In the genomic region with DNA sequence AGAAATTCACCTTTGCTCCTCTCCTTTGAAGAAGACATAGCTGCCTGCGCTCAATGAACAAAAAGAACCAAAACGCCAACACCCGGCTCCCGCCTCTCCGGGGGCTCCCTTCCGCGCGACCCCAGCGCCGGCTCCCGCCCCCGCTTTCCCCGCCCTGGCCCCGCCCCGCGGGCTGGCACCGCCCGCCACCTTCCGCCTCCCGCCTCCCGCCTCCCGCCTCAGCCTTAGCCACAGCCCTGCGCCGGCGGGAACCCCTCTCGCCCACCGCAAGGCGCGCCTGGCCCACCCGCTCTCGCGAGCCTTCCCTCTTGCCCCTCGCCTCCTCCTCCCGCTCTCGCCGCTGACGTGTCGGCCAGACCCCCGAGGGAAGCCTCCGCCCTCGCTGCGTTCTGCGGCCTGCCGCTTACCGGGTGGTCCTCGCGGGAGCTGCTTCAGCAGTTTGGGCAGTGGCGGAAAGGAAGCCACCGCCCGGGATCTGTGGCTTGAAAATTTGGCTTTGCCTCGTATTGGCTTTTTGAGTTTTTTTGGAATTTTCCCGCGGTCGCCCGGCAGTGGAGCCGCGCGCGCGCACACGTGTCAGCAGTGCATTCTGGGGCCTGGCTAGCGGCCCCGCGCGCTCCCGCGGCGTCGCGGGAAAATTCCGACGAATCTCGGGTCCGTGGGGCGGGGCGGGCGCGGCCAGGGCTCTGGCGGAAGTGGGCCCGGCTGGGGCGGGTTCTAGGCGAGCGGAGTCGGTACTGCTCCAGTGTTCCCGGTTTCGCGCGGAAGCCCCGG, we compare ENCODE assay signal across 8 cellular contexts. TPM values are rescaled to one million over a fixed set of nuclear protein-coding genes. Genes with fewer than 3 reads are reported as not detected.
DNase-seq lines count a peak whose midpoint lies in the region; TF ChIP-seq lines count a peak whose summit lies in the region.

A gene with protein sequence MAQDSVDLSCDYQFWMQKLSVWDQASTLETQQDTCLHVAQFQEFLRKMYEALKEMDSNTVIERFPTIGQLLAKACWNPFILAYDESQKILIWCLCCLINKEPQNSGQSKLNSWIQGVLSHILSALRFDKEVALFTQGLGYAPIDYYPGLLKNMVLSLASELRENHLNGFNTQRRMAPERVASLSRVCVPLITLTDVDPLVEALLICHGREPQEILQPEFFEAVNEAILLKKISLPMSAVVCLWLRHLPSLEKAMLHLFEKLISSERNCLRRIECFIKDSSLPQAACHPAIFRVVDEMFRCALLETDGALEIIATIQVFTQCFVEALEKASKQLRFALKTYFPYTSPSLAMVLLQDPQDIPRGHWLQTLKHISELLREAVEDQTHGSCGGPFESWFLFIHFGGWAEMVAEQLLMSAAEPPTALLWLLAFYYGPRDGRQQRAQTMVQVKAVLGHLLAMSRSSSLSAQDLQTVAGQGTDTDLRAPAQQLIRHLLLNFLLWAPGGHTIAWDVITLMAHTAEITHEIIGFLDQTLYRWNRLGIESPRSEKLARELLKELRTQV (minus strand): TSS at position 591 of the 774 bp plus-strand sequence. CDS start 68,418 bp downstream, outside the sequence.

- peak; percentile 33 for DNase-seq in GM04503 (ENCODE audit: low read depth)
- DNase-seq in MV-4-11 (lab: John Stamatoyannopoulos, UW), result peak; percentile 67
- peak; percentile 98 for DNase-seq in SK-N-SH
- peak; percentile 89 for DNase-seq in activated naive CD4-positive, alpha-beta T cell treated with anti-CD3 and anti-CD28 coated beads, Interleukin-2, amount 10 ng/mL, durations not matched to agents 7 days and 5 days
- DNase-seq in globus pallidus (ENCODE audit: low spot score), result peak; percentile 88
- DNase-seq in occipital lobe (lab: John Stamatoyannopoulos, UW), result peak; percentile 85
- peak; percentile 92 for DNase-seq in suprapubic skin (ENCODE audit: low spot score in 2 of 2)

- TF ChIP-seq CTCF in HEK293 (tag by site-specific recombination; IDR thresholded peaks at IDR 0.05), result no peak
- no peak for TF ChIP-seq CTCF in SK-N-SH (IDR thresholded peaks at IDR 0.05)
- peak in 1 of 2 donors; percentile 8 for TF ChIP-seq CTCF in suprapubic skin (IDR thresholded peaks at IDR 0.05)

- H3K4me1 Mint-ChIP-seq in activated naive CD4-positive, alpha-beta T cell treated with anti-CD3 and anti-CD28 coated beads, Interleukin-2, amount 10 ng/mL, durations not matched to agents 7 days and 5 days, result peaks cover 36% of the 10 kb centered on the region

- peaks cover 14% of the 10 kb centered on the region for H3K27me3 Mint-ChIP-seq in activated naive CD4-positive, alpha-beta T cell treated with anti-CD3 and anti-CD28 coated beads, Interleukin-2, amount 10 ng/mL, durations not matched to agents 7 days and 5 days

- 4% methylated on average over 14 of the region's 89 CpGs for WGBS in SK-N-SH (ENCODE audit: low lambda C conversion rate)
- WGBS in suprapubic skin, result 1% methylated on average over 12 of the region's 89 CpGs

- H3K36me3 ChIP-seq in HEK293 (ENCODE audit: control insufficient read depth in 2 of 2, insufficient read depth in 1 of 2, low read length in 2 of 2) (no peaks in the 10 kb centered on the region), SK-N-SH (replicated peaks in 1 of 2; ENCODE audit: control insufficient read depth in 1 of 2, insufficient read depth in 2 of 2, low read length in 1 of 2) (no peaks in the 10 kb centered on the region), suprapubic skin (no peaks in the 10 kb centered on the region)

- H3K4me3 ChIP-seq in HEK293 (ENCODE audit: low read depth, low read length) (peak within 1 kb of the TSS; percentile 95), SK-N-SH (ENCODE audit: low read depth in 2 of 2, low read length in 1 of 2) (peak within 1 kb of the TSS; percentile 88 to 98), suprapubic skin (peak within 1 kb of the TSS; percentile 95)

- CTCF ChIA-PET in HEK293 (lab: Yijun Ruan, JAX), result interaction anchor here (0.6 to 1.0 kb wide), 3 partner anchors 16 to 87 kb away, joined by 3 to 4 read pairs (median 4); no protein-coding TSS in a partner anchor
- CTCF ChIA-PET in SK-N-SH (lab: Yijun Ruan, JAX), result interaction anchor here (0.8 to 1.1 kb wide), 3 partner anchors 22 to 48 kb away, joined by 3 read pairs; no protein-coding TSS in a partner anchor
- CTCF ChIA-PET in activated naive CD4-positive, alpha-beta T cell treated with anti-CD3 and anti-CD28 coated beads, Interleukin-2, amount 10 ng/mL, durations not matched to agents 7 days and 5 days (lab: Charles Lee), result no interaction called here

- peak within 1 kb of the TSS; percentile 96 for H3K9ac ChIP-seq in SK-N-SH

- peak within 1 kb of the TSS; percentile 97 for H2AFZ ChIP-seq in SK-N-SH (ENCODE audit: low read depth)

- no peaks in the 10 kb centered on the region for H3K27me3 ChIP-seq in SK-N-SH (ENCODE audit: insufficient read depth)
- H3K27me3 ChIP-seq in suprapubic skin, result no peaks in the 10 kb centered on the region

- peak within 1 kb of the TSS; percentile 92 for H3K4me3 Mint-ChIP-seq in activated naive CD4-positive, alpha-beta T cell treated with anti-CD3 and anti-CD28 coated beads, Interleukin-2, amount 10 ng/mL, durations not matched to agents 7 days and 5 days

- H3F3A ChIP-seq in SK-N-SH (replicated peaks; ENCODE audit: insufficient read depth), result peaks cover 4% of the 10 kb centered on the region

- H3K4me1 ChIP-seq in HEK293 (ENCODE audit: control insufficient read depth, insufficient read depth, low read length) (peaks cover 3% of the 10 kb centered on the region), SK-N-SH (ENCODE audit: control insufficient read depth in 1 of 2, insufficient read depth in 2 of 2, low read depth in 1 of 2, low read length in 1 of 2) (peaks cover 7 to 9% of the 10 kb centered on the region in 2 experiments; a peak in 3 of 4 replicates), suprapubic skin (peaks cover 11% of the 10 kb centered on the region)

- POLR2A ChIA-PET in HEK293 (lab: Yijun Ruan, JAX), result interaction anchor here (0.6 to 1.6 kb wide), 7 partner anchors 66 to 355 kb away, joined by 3 to 8 read pairs (median 3); no protein-coding TSS in a partner anchor
- POLR2A ChIA-PET in SK-N-SH (lab: Yijun Ruan, JAX), result interaction anchor here (1.1 to 1.5 kb wide), 4 partner anchors 145 to 194 kb away, joined by 3 to 5 read pairs (median 4); no protein-coding TSS in a partner anchor

- no peaks in the 10 kb centered on the region for H4K20me1 ChIP-seq in SK-N-SH (ENCODE audit: insufficient read depth)

- TF ChIP-seq RAD21 in SK-N-SH (IDR thresholded peaks at IDR 0.05; ENCODE audit: low read length), result no peak

- TF ChIP-seq EP300 in SK-N-SH (IDR thresholded peaks at IDR 0.05; ENCODE audit: borderline replicate concordance in 1 of 2, low read depth in 1 of 2, low read length in 1 of 2), result peak in 1 of 2 experiments; percentile 32; a peak in 1 of 4 replicates
- TF ChIP-seq EP300 in suprapubic skin (IDR thresholded peaks at IDR 0.05), result no peak

- peak within 1 kb of the TSS; percentile 85 for H3K4me2 ChIP-seq in SK-N-SH

- no peaks in the 10 kb centered on the region for H3K9me2 ChIP-seq in SK-N-SH

- H3K79me2 ChIP-seq in SK-N-SH (ENCODE audit: insufficient read depth), result peaks cover 11% of the 10 kb centered on the region; the same call in 1 of the 2 replicates

- TF ChIP-seq POLR2A in suprapubic skin (IDR thresholded peaks at IDR 0.05), result no peak

- H3K27ac Mint-ChIP-seq in activated naive CD4-positive, alpha-beta T cell treated with anti-CD3 and anti-CD28 coated beads, Interleukin-2, amount 10 ng/mL, durations not matched to agents 7 days and 5 days, result peak within 1 kb of the TSS; percentile 89

- peaks cover 9% of the 10 kb centered on the region for H3K36me3 Mint-ChIP-seq in activated naive CD4-positive, alpha-beta T cell treated with anti-CD3 and anti-CD28 coated beads, Interleukin-2, amount 10 ng/mL, durations not matched to agents 7 days and 5 days

- H3K27ac ChIP-seq in HEK293 (ENCODE audit: extremely low read depth, low read depth, low read length) (peak within 1 kb of the TSS; percentile 100), SK-N-SH (ENCODE audit: low read depth in 2 of 2, low read length in 1 of 2) (peak within 1 kb of the TSS; percentile 98 to 99), suprapubic skin (peak within 1 kb of the TSS; percentile 91)

- H3K9me3 Mint-ChIP-seq in activated naive CD4-positive, alpha-beta T cell treated with anti-CD3 and anti-CD28 coated beads, Interleukin-2, amount 10 ng/mL, durations not matched to agents 7 days and 5 days, result no peaks in the 10 kb centered on the region

- H3K9me3 ChIP-seq in HEK293 (ENCODE audit: control insufficient read depth, insufficient read depth, low read depth, low read length), result no peaks in the 10 kb centered on the region
- no peaks in the 10 kb centered on the region for H3K9me3 ChIP-seq in SK-N-SH
- no peaks in the 10 kb centered on the region for H3K9me3 ChIP-seq in suprapubic skin

TF ChIP-seq in HEK293, 187 proteins besides CTCF, POLR2A, EP300 and RAD21 (continues in another document):
- no peak for TF ChIP-seq ZNF830 (tag by site-specific recombination; IDR thresholded peaks at IDR 0.05; ENCODE audit: low read depth)
- peak; percentile 88 for TF ChIP-seq GLIS2 (tag by site-specific recombination; IDR thresholded peaks at IDR 0.05)

TF ChIP-seq in SK-N-SH, 30 proteins besides CTCF, POLR2A, EP300 and RAD21 (continues in another document):
- TF ChIP-seq NRF1 (IDR thresholded peaks at IDR 0.05; ENCODE audit: low read depth, low read length), result peak; percentile 30; the same call in 1 of the 2 replicates
- peak; percentile 77 for TF ChIP-seq ELF1 (IDR thresholded peaks at IDR 0.05)

RNA-seq across cellular contexts. Expression of the gene that starts here (rescaled TPM):
- 3.5 and 4.5 TPM in 2 replicates for polyA plus RNA-seq in SK-N-SH (2012; rRNA removed)
- polyA plus RNA-seq in SK-N-SH (2012; cell fraction: cytosol; rRNA removed), result 3.2 and 3.7 TPM in 2 replicates
- polyA plus RNA-seq in SK-N-SH (2012; cell fraction: nucleus; rRNA removed), result 5.6 and 7.9 TPM in 2 replicates
- total RNA-seq in occipital lobe (12.3 TPM), suprapubic skin (10 to 100 TPM in 1 of 4 donors, 1 to 10 TPM in 3; 7.7 to 27.8 (median 9.0) TPM)

Comparison
In these comparisons a context has a peak if more than half of its experiments do, and no peak if none do; other contexts are left out.
1. Peak in every context shown above with its lines: DNase-seq, H3K4me3 ChIP-seq and H3K27ac ChIP-seq.
2. DNase-seq: peak in every context shown above with its lines; median percentile 98 in SK-N-SH; 92 in suprapubic skin; 89 in activated naive CD4-positive, alpha-beta T cell treated with anti-CD3 and anti-CD28 coated beads, Interleukin-2, amount 10 ng/mL, durations not matched to agents 7 days and 5 days; 88 in globus pallidus; 85 in occipital lobe; 67 in MV-4-11; 33 in GM04503.